1 cellular context compared by ENCODE assay signal in genomic region chr13:48939728-48940127, GRCh38.
TF ChIP-seq lines count a peak whose summit lies in the region.

No MANE protein-coding gene starts in this region.

TF ChIP-seq in K562, 482 proteins besides CTCF, POLR2A, EP300 and RAD21:
- TF ChIP-seq RNF2 (IDR thresholded peaks at IDR 0.05): no peak
- no peak for TF ChIP-seq ATF3 (IDR thresholded peaks at IDR 0.05)
- TF ChIP-seq ATF3 (CRISPR knock-in tag; conservative IDR thresholded peaks at IDR 0.05): no peak
- no peak for TF ChIP-seq PHB (CRISPR knock-in tag; IDR thresholded peaks at IDR 0.05)
- TF ChIP-seq ILF3 (IDR thresholded peaks at IDR 0.05; ENCODE audit: borderline replicate concordance): no peak
- no peak for TF ChIP-seq ZNF780A (CRISPR knock-in tag; IDR thresholded peaks at IDR 0.05)
- no peak for TF ChIP-seq THRA (IDR thresholded peaks at IDR 0.05)
- no peak for TF ChIP-seq TGIF2 (CRISPR knock-in tag; IDR thresholded peaks at IDR 0.05)
- TF ChIP-seq SLC30A9 (CRISPR knock-in tag; IDR thresholded peaks at IDR 0.05): no peak
- TF ChIP-seq AFF1 (IDR thresholded peaks at IDR 0.05; ENCODE audit: low read depth in 1 of 2, partially characterized antibody in 2 of 2): no peak
- no peak for TF ChIP-seq SFPQ (IDR thresholded peaks at IDR 0.05; ENCODE audit: low read depth, low read length)
- no peak for TF ChIP-seq ZNF224 (CRISPR knock-in tag; IDR thresholded peaks at IDR 0.05)
- TF ChIP-seq SRF (CRISPR knock-in tag; IDR thresholded peaks at IDR 0.05): no peak
- TF ChIP-seq ZBTB5 (IDR thresholded peaks at IDR 0.05): no peak
- no peak for TF ChIP-seq SMAD4 (CRISPR knock-in tag; conservative IDR thresholded peaks at IDR 0.05)
- TF ChIP-seq ATF2 (CRISPR knock-in tag; IDR thresholded peaks at IDR 0.05): no peak
